ENCODE assay signal across 8 cellular contexts in the genomic region with DNA sequence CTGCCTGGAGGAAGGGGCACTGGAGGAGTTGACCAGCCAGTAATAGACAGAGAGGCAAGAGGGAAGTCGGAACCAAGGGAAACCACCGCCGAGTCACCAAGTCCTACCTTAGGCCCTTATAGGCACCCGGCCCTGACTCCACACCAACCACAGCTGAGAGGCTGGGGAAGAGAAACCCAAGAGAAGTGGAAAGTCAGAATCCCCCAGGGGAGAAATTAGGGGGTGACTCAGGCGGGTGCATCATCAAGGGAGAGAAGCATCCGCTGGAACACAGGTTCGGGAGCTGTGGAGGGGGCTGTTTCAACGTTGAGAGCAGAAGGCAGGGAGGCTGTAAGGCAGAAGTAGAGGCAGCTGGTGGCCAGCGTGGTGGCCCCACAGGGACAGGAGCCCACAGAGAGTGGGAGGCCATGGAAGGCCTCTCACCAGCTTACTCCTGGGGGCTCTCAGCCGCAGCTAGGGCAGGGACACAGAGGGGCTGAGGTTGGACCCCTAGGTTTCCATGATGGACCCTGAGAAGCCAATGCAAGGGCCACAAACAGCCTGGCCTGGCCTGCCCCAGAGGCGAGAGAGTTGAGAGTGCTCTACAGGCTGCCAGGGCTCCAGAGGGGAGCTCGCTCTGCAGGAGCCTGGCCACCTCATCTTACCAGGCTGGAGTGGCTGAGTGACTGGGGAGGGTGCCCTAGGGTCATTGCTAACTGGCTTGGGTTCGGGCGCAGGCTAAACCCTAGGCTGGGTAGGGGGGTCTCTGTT.
DNase-seq lines count a peak whose midpoint lies in the region; ATAC-seq and TF ChIP-seq lines count a peak whose summit lies in the region.

No MANE protein-coding gene starts in this region.

- H3K36me3 Mint-ChIP-seq in central memory CD8-positive, alpha-beta T cell (ENCODE audit: insufficient read depth): peaks cover 21% of the 10 kb centered on the region

- H2AFZ ChIP-seq in Loucy (ENCODE audit: low read length) (no peak overlapping the region), neuron (ENCODE audit: low read depth, low read length) (no peak overlapping the region)

- H3K9me3 ChIP-seq in Loucy (ENCODE audit: insufficient read depth, low read depth, low read length) (no peaks in the 10 kb centered on the region), neuron (ENCODE audit: low read length) (no peaks in the 10 kb centered on the region)

- H3K4me1 ChIP-seq in Loucy (ENCODE audit: insufficient read depth, low read length, poor library complexity, severe bottlenecking) (peaks cover 13% of the 10 kb centered on the region), neuron (ENCODE audit: insufficient read depth, low read length) (peaks cover 44% of the 10 kb centered on the region)

- no peaks in the 10 kb centered on the region for H3K9me3 Mint-ChIP-seq in central memory CD8-positive, alpha-beta T cell

- H3K4me2 ChIP-seq in Loucy (ENCODE audit: low read depth, low read length, poor library complexity, severe bottlenecking): peak overlapping the region; percentile 79

- peak; percentile 42 for ATAC-seq in GM19455 (IDR thresholded peaks at IDR 0.05; ENCODE audit: unreplicated experiment)
- ATAC-seq in central memory CD8-positive, alpha-beta T cell (replicated peaks; ENCODE audit: extremely low read depth, poor library complexity, severe bottlenecking): no peak

- H3K9ac ChIP-seq in Loucy (ENCODE audit: low read depth, low read length, poor library complexity, severe bottlenecking): peak overlapping the region; percentile 83

- H3K4me3 Mint-ChIP-seq in central memory CD8-positive, alpha-beta T cell: peak overlapping the region; percentile 91

- H4K20me1 ChIP-seq in Loucy (ENCODE audit: insufficient read depth, low read length, poor library complexity, severe bottlenecking): peaks cover 11% of the 10 kb centered on the region

- peak; percentile 79 for DNase-seq in EL
- no peak for DNase-seq in central memory CD8-positive, alpha-beta T cell (ENCODE audit: low spot score in 2 of 2)
- DNase-seq in GDM1 (lab: John Stamatoyannopoulos, UW): no peak
- no peak for DNase-seq in cortex of kidney (lab: John Stamatoyannopoulos, UW)
- DNase-seq in amniotic stem cell (lab: John Stamatoyannopoulos, UW): no peak

- H3K9me2 ChIP-seq in Loucy (replicated peaks; ENCODE audit: low read depth, low read length): no peaks in the 10 kb centered on the region

- TF ChIP-seq CTCF in Loucy (conservative IDR thresholded peaks at IDR 0.05; ENCODE audit: low read length): no peak

- H3K27me3 ChIP-seq in Loucy (ENCODE audit: insufficient read depth, low read length, poor library complexity, severe bottlenecking) (no peaks in the 10 kb centered on the region), neuron (ENCODE audit: insufficient read depth, low read length) (no peaks in the 10 kb centered on the region)

- peak overlapping the region; percentile 95 for H3K27ac Mint-ChIP-seq in central memory CD8-positive, alpha-beta T cell (ENCODE audit: low read depth)

- H3K27me3 Mint-ChIP-seq in central memory CD8-positive, alpha-beta T cell: no peaks in the 10 kb centered on the region

- H3K4me1 Mint-ChIP-seq in central memory CD8-positive, alpha-beta T cell: peaks cover 32% of the 10 kb centered on the region

- H3K4me3 ChIP-seq in Loucy (ENCODE audit: low read length, poor library complexity, severe bottlenecking) (peak overlapping the region; percentile 90), neuron (ENCODE audit: low read length) (peak overlapping the region; percentile 94)

- H3K36me3 ChIP-seq in Loucy (ENCODE audit: insufficient read depth, low read length) (no peaks in the 10 kb centered on the region), neuron (ENCODE audit: insufficient read depth, low read length) (peaks cover 5% of the 10 kb centered on the region)

- H3K79me2 ChIP-seq in Loucy (ENCODE audit: insufficient read depth, low read length): peaks cover 31% of the 10 kb centered on the region; the same call in 1 of the 2 replicates

- no peaks in the 10 kb centered on the region for H3F3A ChIP-seq in Loucy (ENCODE audit: low read depth)
